ENCODE assay signal across 8 cellular contexts in genomic region chr19:44808463-44809371, GRCh38. TPM values are rescaled to one million over a fixed set of nuclear protein-coding genes. Genes with fewer than 3 reads are reported as not detected.
A peak's percentile ranks its signal among the peaks of the same experiment; 100 is the strongest.
DNase-seq lines count a peak whose midpoint lies in the region; ATAC-seq and TF ChIP-seq lines count a peak whose summit lies in the region.

A gene with protein sequence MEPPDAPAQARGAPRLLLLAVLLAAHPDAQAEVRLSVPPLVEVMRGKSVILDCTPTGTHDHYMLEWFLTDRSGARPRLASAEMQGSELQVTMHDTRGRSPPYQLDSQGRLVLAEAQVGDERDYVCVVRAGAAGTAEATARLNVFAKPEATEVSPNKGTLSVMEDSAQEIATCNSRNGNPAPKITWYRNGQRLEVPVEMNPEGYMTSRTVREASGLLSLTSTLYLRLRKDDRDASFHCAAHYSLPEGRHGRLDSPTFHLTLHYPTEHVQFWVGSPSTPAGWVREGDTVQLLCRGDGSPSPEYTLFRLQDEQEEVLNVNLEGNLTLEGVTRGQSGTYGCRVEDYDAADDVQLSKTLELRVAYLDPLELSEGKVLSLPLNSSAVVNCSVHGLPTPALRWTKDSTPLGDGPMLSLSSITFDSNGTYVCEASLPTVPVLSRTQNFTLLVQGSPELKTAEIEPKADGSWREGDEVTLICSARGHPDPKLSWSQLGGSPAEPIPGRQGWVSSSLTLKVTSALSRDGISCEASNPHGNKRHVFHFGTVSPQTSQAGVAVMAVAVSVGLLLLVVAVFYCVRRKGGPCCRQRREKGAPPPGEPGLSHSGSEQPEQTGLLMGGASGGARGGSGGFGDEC (plus strand): TSS chr19:44809103. CDS start chr19:44809125, 22 bp downstream.

- DNase-seq in C1 segment of cervical spinal cord (lab: John Stamatoyannopoulos, UW) (peak in 8 of 14 donors; percentile 3 to 67 (median 25)), LNCaP clone FGC (ENCODE audit: low read depth) (no peak), astrocyte of the hippocampus (ENCODE audit: low read depth, low spot score) (peak; percentile 91), left ventricle myocardium superior (peak; percentile 93), pons (ENCODE audit: low spot score) (peak; percentile 16), DMS153 treated with DMSO at 0.1 percent for 48 hours (lab: John Stamatoyannopoulos, UW; ENCODE audit: unreplicated experiment) (no peak), NCI-H1694 (lab: John Stamatoyannopoulos, UW) (no peak)
- no peak for DNase-seq in activated CD4-positive, alpha-beta T cell treated with anti-CD3 and anti-CD28 coated beads for 48 hours

- ATAC-seq in left ventricle myocardium superior = peak; percentile 92

- peak within 1 kb of the TSS; percentile 64 for H3K4me3 ChIP-seq in LNCaP clone FGC (ENCODE audit: low read depth, low read length)

- no peak for TF ChIP-seq CTCF in LNCaP clone FGC (IDR thresholded peaks at IDR 0.05; ENCODE audit: control insufficient read depth, extremely low read depth, insufficient read depth)

- intact Hi-C loops in left ventricle myocardium superior (cut with micrococcal nuclease) = no loop called here

RNA-seq across cellular contexts. Expression of the gene that starts here (rescaled TPM):
- 85.5 TPM for total RNA-seq in left ventricle myocardium superior

Comparison
In these comparisons a context has a peak if more than half of its experiments do, and no peak if none do; other contexts are left out.
1. DNase-seq: peak in C1 segment of cervical spinal cord (8 of 14), astrocyte of the hippocampus (single experiment), left ventricle myocardium superior (single experiment) and pons (single experiment); none in LNCaP clone FGC (single experiment), DMS153 treated with DMSO at 0.1 percent for 48 hours (single experiment), activated CD4-positive, alpha-beta T cell treated with anti-CD3 and anti-CD28 coated beads for 48 hours (single experiment) and NCI-H1694 (single experiment).